In the genomic region with DNA sequence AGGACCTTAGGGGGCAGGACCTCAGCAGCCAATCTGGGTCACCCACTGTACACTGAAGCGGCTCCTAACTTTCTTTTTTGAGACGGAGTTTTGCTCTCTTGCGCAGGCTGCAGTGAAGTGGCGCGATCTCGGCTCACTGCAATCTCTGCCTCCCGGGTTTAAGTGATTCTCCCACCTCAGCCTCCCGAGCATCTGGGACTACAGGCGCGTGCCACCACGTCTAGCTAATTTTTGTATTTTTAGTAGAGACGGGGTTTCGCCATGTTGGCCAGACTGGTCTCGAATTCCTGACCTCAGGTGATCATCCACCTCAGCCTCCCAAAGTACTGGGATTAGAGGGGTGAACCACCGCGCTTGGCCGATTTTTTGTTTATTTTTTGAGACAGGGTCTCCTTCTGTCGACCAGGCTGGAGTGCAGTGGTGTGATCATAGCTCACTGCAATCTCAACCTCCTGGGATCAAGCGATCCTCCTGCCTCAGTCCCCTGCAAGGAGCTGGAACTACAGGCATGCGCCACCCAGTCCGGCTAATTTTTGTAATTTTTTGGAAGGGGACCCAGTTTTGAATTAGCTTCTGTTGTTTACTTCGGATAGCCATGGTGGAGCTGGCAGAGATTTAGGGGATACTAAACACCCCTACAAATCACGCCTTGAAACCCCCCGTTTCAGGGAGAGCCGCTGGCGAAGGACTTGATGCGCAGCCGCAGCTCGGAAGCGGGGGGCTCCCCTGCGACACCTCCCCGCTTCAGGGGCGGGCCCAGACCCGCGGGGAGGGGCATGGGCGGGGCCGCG, we compare ENCODE assay signal across 8 cellular contexts. TPM values are rescaled to one million over a fixed set of nuclear protein-coding genes. Genes with fewer than 3 reads are reported as not detected.
DNase-seq lines count a peak whose midpoint lies in the region; ATAC-seq lines count a peak whose summit lies in the region.

No MANE protein-coding gene starts in this region.

- no peaks in the 10 kb centered on the region for H3K9me3 Mint-ChIP-seq in T-helper 1 cell treated with Interleukin-12 subunit alpha and Interleukin-12 subunit beta and Interleukin-4 antibody, amounts not matched to agents 30 μg/mL and 1 μg/mL, for 36 hours
- H3K9me3 Mint-ChIP-seq in activated T-helper 2 cell treated with anti-CD3 and anti-CD28 coated beads, Interferon-gamma antibody, Interleukin-2, Interleukin-4, amounts not matched to agents 10 μg/mL and 5 μg/mL and 100 μg/mL, durations not matched to agents 14 hours and 24 hours and 36 hours, result no peaks in the 10 kb centered on the region

- peaks cover 6% of the 10 kb centered on the region for H3K36me3 Mint-ChIP-seq in T-helper 1 cell treated with Interleukin-12 subunit alpha and Interleukin-12 subunit beta and Interleukin-4 antibody, amounts not matched to agents 30 μg/mL and 1 μg/mL, for 36 hours (ENCODE audit: low read depth)
- peaks cover 13% of the 10 kb centered on the region for H3K36me3 Mint-ChIP-seq in activated T-helper 2 cell treated with anti-CD3 and anti-CD28 coated beads, Interferon-gamma antibody, Interleukin-2, Interleukin-4, amounts not matched to agents 10 μg/mL and 5 μg/mL and 100 μg/mL, durations not matched to agents 14 hours and 24 hours and 36 hours (ENCODE audit: low read depth)

- intact Hi-C loops in activated T-helper 2 cell treated with anti-CD3 and anti-CD28 coated beads, Interferon-gamma antibody, Interleukin-2, Interleukin-4, amounts not matched to agents 10 μg/mL and 5 μg/mL and 100 μg/mL, durations not matched to agents 14 hours and 24 hours and 36 hours (cut with micrococcal nuclease), result loop anchor here (2.0 kb wide), 2 partner anchors 15 to 153 kb away; a partner anchor contains a TSS

- H3K27ac Mint-ChIP-seq in T-helper 1 cell treated with Interleukin-12 subunit alpha and Interleukin-12 subunit beta and Interleukin-4 antibody, amounts not matched to agents 30 μg/mL and 1 μg/mL, for 36 hours, result no peak overlapping the region
- H3K27ac Mint-ChIP-seq in activated T-helper 2 cell treated with anti-CD3 and anti-CD28 coated beads, Interferon-gamma antibody, Interleukin-2, Interleukin-4, amounts not matched to agents 10 μg/mL and 5 μg/mL and 100 μg/mL, durations not matched to agents 14 hours and 24 hours and 36 hours, result peak overlapping the region; percentile 17

- H3K27ac ChIP-seq in subcutaneous abdominal adipose tissue (ENCODE audit: low read depth, low read length), result peak overlapping the region; percentile 96

- peak overlapping the region in 3 of 5 donors; percentile 35 to 61 (median 54) for H3K9ac ChIP-seq in subcutaneous abdominal adipose tissue (ENCODE audit: low read length in 5 of 5)

- peak overlapping the region; percentile 69 for H3K4me3 Mint-ChIP-seq in T-helper 1 cell treated with Interleukin-12 subunit alpha and Interleukin-12 subunit beta and Interleukin-4 antibody, amounts not matched to agents 30 μg/mL and 1 μg/mL, for 36 hours
- peak overlapping the region; percentile 96 for H3K4me3 Mint-ChIP-seq in activated T-helper 2 cell treated with anti-CD3 and anti-CD28 coated beads, Interferon-gamma antibody, Interleukin-2, Interleukin-4, amounts not matched to agents 10 μg/mL and 5 μg/mL and 100 μg/mL, durations not matched to agents 14 hours and 24 hours and 36 hours (ENCODE audit: low read depth)

- H3K9me3 ChIP-seq in iPS-18c (ENCODE audit: control insufficient read depth, insufficient read depth, low read length), result no peaks in the 10 kb centered on the region
- no peaks in the 10 kb centered on the region for H3K9me3 ChIP-seq in subcutaneous abdominal adipose tissue (ENCODE audit: control insufficient read depth in 5 of 5, low read length in 5 of 5)

- peaks cover 8 to 55% (median 47%) of the 10 kb centered on the region in 5 donors for H3K4me1 ChIP-seq in subcutaneous abdominal adipose tissue (ENCODE audit: control insufficient read depth in 5 of 5, insufficient read depth in 5 of 5, low read length in 5 of 5)

- no peaks in the 10 kb centered on the region for H3K27me3 Mint-ChIP-seq in T-helper 1 cell treated with Interleukin-12 subunit alpha and Interleukin-12 subunit beta and Interleukin-4 antibody, amounts not matched to agents 30 μg/mL and 1 μg/mL, for 36 hours (ENCODE audit: low read depth)
- no peaks in the 10 kb centered on the region for H3K27me3 Mint-ChIP-seq in activated T-helper 2 cell treated with anti-CD3 and anti-CD28 coated beads, Interferon-gamma antibody, Interleukin-2, Interleukin-4, amounts not matched to agents 10 μg/mL and 5 μg/mL and 100 μg/mL, durations not matched to agents 14 hours and 24 hours and 36 hours (ENCODE audit: low read depth)

- peaks cover 24% of the 10 kb centered on the region for H3K4me1 Mint-ChIP-seq in T-helper 1 cell treated with Interleukin-12 subunit alpha and Interleukin-12 subunit beta and Interleukin-4 antibody, amounts not matched to agents 30 μg/mL and 1 μg/mL, for 36 hours (ENCODE audit: low read depth)
- H3K4me1 Mint-ChIP-seq in activated T-helper 2 cell treated with anti-CD3 and anti-CD28 coated beads, Interferon-gamma antibody, Interleukin-2, Interleukin-4, amounts not matched to agents 10 μg/mL and 5 μg/mL and 100 μg/mL, durations not matched to agents 14 hours and 24 hours and 36 hours (ENCODE audit: low read depth), result peaks cover 25% of the 10 kb centered on the region

- peaks cover 0 to 4% (median 0%) of the 10 kb centered on the region in 5 donors for H3K27me3 ChIP-seq in subcutaneous abdominal adipose tissue (ENCODE audit: control insufficient read depth in 5 of 5, insufficient read depth in 4 of 5, low read length in 5 of 5)

- ATAC-seq in GM21786 (IDR thresholded peaks at IDR 0.05; ENCODE audit: unreplicated experiment), result no peak

- peak overlapping the region; percentile 91 for H3K4me3 ChIP-seq in iPS-18c (ENCODE audit: insufficient read depth, low read depth, low read length)
- peak overlapping the region; percentile 56 to 98 (median 91) for H3K4me3 ChIP-seq in subcutaneous abdominal adipose tissue (ENCODE audit: low read depth in 1 of 5, low read length in 5 of 5)

- DNase-seq in T-helper 1 cell (no peak), pons (ENCODE audit: low spot score) (no peak)
- DNase-seq in activated T-helper 2 cell treated with anti-CD3 and anti-CD28 coated beads, Interferon-gamma antibody, Interleukin-2, Interleukin-4, amounts not matched to agents 10 μg/mL and 5 μg/mL and 100 μg/mL, durations not matched to agents 14 hours and 24 hours and 36 hours (ENCODE audit: low spot score), result no peak
- DNase-seq in activated CD4-positive, alpha-beta T cell treated with anti-CD3 and anti-CD28 coated beads, Interleukin-2, amount 50 U/mL, for 48 hours, result no peak

- peaks cover 0 to 7% (median 3%) of the 10 kb centered on the region in 5 donors for H3K36me3 ChIP-seq in subcutaneous abdominal adipose tissue (ENCODE audit: control insufficient read depth in 5 of 5, insufficient read depth in 5 of 5, low read length in 5 of 5)

RNA-seq across cellular contexts. Expression of a gene that starts 1.5 kb away (rescaled TPM):
- 119 and 122 TPM in 2 replicates for total RNA-seq in activated T-helper 2 cell treated with anti-CD3 and anti-CD28 coated beads, Interferon-gamma antibody, Interleukin-2, Interleukin-4, amounts not matched to agents 10 μg/mL and 5 μg/mL and 100 μg/mL, durations not matched to agents 14 hours and 24 hours and 36 hours
